1 cellular context compared by ENCODE assay signal in the genomic region with DNA sequence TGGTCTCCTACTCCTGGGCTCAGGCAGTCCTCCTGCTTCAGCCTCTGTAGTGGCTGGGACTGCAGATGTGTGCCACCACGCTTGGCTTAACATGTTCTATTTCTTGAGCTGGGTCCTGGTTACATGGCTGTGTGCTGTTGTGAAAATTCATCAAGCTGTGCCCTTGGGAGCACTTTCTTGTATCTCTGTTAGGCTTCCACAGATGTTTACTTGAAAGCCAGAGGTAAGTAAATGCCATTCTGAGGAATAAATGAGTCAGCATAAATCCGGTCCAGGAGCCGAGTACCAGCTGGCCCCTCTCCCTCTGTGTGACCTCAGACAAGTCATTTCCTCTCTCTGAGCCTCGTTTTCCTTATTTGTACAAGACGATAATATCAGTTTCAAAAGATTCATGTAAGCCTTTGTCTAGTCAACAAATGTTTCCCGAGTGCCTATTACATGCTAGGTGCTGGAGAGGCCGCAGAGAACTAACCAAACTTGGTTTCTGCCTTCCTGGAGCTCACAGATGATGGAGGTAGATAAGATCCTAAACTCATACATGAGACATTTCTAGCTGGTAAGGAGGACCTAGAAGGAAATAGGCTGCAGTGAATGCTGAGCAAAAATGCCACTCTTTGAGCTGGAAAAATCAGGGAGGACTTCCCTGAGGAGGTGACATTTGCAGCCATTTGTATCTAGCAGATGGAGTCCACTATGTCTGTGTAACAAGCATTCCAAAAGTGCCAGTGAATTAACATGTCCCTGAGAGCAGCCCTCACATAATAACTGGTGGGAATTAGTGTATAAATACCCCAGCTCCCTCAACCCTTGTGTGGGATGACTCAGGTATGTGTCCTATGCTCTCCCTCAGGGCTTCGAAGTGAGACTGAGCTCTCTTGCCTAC.
TF ChIP-seq lines count a peak whose summit lies in the region.

No MANE protein-coding gene starts in this region.

TF ChIP-seq in K562, 482 proteins besides CTCF, POLR2A, EP300 and RAD21 (continued from another document and continues in another):
- 0 out of 2 replicates have a peak, but pooled peaks have one; percentile 65 for TF ChIP-seq PTBP1 (IDR thresholded peaks at IDR 0.05; ENCODE audit: low read depth, low read length)
- no peak for TF ChIP-seq E2F3 (CRISPR knock-in tag; IDR thresholded peaks at IDR 0.05)
- TF ChIP-seq BCOR (IDR thresholded peaks at IDR 0.05) = peak; percentile 90
- TF ChIP-seq, protein P1, sequence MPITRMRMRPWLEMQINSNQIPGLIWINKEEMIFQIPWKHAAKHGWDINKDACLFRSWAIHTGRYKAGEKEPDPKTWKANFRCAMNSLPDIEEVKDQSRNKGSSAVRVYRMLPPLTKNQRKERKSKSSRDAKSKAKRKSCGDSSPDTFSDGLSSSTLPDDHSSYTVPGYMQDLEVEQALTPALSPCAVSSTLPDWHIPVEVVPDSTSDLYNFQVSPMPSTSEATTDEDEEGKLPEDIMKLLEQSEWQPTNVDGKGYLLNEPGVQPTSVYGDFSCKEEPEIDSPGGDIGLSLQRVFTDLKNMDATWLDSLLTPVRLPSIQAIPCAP (CRISPR knock-in tag; IDR thresholded peaks at IDR 0.05; ENCODE audit: borderline replicate concordance) = no peak
- TF ChIP-seq HNRNPH1 (optimal IDR thresholded peaks at IDR 0.05; ENCODE audit: low read depth, low read length) = no peak
- TF ChIP-seq HCFC1 (IDR thresholded peaks at IDR 0.05; ENCODE audit: low read depth, low read length) = no peak
- no peak for TF ChIP-seq TBP (optimal IDR thresholded peaks at IDR 0.05; ENCODE audit: low read depth, low read length)
- 0 out of 2 replicates have a peak, but pooled peaks have one; percentile 22 for TF ChIP-seq NFE2L1 (tag; IDR thresholded peaks at IDR 0.05; ENCODE audit: borderline replicate concordance, low read depth)
- no peak for TF ChIP-seq PYGO2 (tag; IDR thresholded peaks at IDR 0.05)
- no peak for TF ChIP-seq ASH1L (IDR thresholded peaks at IDR 0.05; ENCODE audit: borderline replicate concordance, low read depth, partially characterized antibody)
- no peak for TF ChIP-seq KLF1 (tag; IDR thresholded peaks at IDR 0.05)
- peak in 1 of 2 experiments; percentile 61; a peak in 1 of 3 replicates for TF ChIP-seq CBX3 (IDR thresholded peaks at IDR 0.05; ENCODE audit: borderline replicate concordance in 1 of 2, low read length in 2 of 2)
- TF ChIP-seq NFXL1 (CRISPR knock-in tag; IDR thresholded peaks at IDR 0.05) = no peak
- TF ChIP-seq ADNP (tag; IDR thresholded peaks at IDR 0.05) = no peak
- TF ChIP-seq, protein P2, sequence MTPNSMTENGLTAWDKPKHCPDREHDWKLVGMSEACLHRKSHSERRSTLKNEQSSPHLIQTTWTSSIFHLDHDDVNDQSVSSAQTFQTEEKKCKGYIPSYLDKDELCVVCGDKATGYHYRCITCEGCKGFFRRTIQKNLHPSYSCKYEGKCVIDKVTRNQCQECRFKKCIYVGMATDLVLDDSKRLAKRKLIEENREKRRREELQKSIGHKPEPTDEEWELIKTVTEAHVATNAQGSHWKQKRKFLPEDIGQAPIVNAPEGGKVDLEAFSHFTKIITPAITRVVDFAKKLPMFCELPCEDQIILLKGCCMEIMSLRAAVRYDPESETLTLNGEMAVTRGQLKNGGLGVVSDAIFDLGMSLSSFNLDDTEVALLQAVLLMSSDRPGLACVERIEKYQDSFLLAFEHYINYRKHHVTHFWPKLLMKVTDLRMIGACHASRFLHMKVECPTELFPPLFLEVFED (CRISPR knock-in tag; conservative IDR thresholded peaks at IDR 0.05) = no peak
- TF ChIP-seq MCM2 (IDR thresholded peaks at IDR 0.05; ENCODE audit: low read depth) = no peak
- TF ChIP-seq TCF7L2 (IDR thresholded peaks at IDR 0.05; ENCODE audit: low read depth, low read length) = no peak
- TF ChIP-seq HMG20A (CRISPR knock-in tag; conservative IDR thresholded peaks at IDR 0.05) = no peak
- peak; percentile 91 for TF ChIP-seq SMARCA5 (IDR thresholded peaks at IDR 0.05)
- TF ChIP-seq NCOR1 (IDR thresholded peaks at IDR 0.05) = no peak
- TF ChIP-seq, protein P3, sequence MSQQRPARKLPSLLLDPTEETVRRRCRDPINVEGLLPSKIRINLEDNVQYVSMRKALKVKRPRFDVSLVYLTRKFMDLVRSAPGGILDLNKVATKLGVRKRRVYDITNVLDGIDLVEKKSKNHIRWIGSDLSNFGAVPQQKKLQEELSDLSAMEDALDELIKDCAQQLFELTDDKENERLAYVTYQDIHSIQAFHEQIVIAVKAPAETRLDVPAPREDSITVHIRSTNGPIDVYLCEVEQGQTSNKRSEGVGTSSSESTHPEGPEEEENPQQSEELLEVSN (IDR thresholded peaks at IDR 0.05; ENCODE audit: borderline replicate concordance in 1 of 2, extremely low read depth in 1 of 2, insufficient read depth in 1 of 2, insufficient read length in 1 of 2, low read depth in 1 of 2, low read length in 1 of 2, poor library complexity in 1 of 2, severe bottlenecking in 1 of 2) = no peak
- TF ChIP-seq FOXJ3 (CRISPR knock-in tag; IDR thresholded peaks at IDR 0.05) = no peak
- TF ChIP-seq SP1 (CRISPR knock-in tag; IDR thresholded peaks at IDR 0.05) = no peak
- TF ChIP-seq XRCC4 (IDR thresholded peaks at IDR 0.05; ENCODE audit: extremely low read depth, insufficient read depth, insufficient read length) = no peak
- TF ChIP-seq, protein P4, sequence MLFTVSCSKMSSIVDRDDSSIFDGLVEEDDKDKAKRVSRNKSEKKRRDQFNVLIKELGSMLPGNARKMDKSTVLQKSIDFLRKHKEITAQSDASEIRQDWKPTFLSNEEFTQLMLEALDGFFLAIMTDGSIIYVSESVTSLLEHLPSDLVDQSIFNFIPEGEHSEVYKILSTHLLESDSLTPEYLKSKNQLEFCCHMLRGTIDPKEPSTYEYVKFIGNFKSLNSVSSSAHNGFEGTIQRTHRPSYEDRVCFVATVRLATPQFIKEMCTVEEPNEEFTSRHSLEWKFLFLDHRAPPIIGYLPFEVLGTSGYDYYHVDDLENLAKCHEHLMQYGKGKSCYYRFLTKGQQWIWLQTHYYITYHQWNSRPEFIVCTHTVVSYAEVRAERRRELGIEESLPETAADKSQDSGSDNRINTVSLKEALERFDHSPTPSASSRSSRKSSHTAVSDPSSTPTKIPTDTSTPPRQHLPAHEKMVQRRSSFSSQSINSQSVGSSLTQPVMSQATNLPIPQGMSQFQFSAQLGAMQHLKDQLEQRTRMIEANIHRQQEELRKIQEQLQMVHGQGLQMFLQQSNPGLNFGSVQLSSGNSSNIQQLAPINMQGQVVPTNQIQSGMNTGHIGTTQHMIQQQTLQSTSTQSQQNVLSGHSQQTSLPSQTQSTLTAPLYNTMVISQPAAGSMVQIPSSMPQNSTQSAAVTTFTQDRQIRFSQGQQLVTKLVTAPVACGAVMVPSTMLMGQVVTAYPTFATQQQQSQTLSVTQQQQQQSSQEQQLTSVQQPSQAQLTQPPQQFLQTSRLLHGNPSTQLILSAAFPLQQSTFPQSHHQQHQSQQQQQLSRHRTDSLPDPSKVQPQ (CRISPR knock-in tag; IDR thresholded peaks at IDR 0.05; ENCODE audit: borderline replicate concordance) = no peak
- TF ChIP-seq NFATC3 (IDR thresholded peaks at IDR 0.05) = no peak
- TF ChIP-seq, protein P5, sequence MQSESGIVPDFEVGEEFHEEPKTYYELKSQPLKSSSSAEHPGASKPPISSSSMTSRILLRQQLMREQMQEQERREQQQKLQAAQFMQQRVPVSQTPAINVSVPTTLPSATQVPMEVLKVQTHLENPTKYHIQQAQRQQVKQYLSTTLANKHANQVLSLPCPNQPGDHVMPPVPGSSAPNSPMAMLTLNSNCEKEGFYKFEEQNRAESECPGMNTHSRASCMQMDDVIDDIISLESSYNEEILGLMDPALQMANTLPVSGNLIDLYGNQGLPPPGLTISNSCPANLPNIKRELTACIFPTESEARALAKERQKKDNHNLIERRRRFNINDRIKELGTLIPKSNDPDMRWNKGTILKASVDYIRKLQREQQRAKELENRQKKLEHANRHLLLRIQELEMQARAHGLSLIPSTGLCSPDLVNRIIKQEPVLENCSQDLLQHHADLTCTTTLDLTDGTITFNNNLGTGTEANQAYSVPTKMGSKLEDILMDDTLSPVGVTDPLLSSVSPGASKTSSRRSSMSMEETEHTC (IDR thresholded peaks at IDR 0.05) = no peak
- peak; percentile 75 for TF ChIP-seq MAFF (IDR thresholded peaks at IDR 0.05; ENCODE audit: low read length)
- TF ChIP-seq YY1 (IDR thresholded peaks at IDR 0.05; ENCODE audit: borderline replicate concordance in 1 of 3, control insufficient read depth in 1 of 3, extremely low read depth in 1 of 3, insufficient read depth in 3 of 3, insufficient read length in 1 of 3, insufficient replicate concordance in 2 of 3, low read depth in 1 of 3, low read length in 2 of 3) = no peak
- TF ChIP-seq ZNF24 (IDR thresholded peaks at IDR 0.05) = 0 out of 2 replicates have a peak, but pooled peaks have one; percentile 52
- TF ChIP-seq NCOA2 (IDR thresholded peaks at IDR 0.05; ENCODE audit: partially characterized antibody in 2 of 2) = no peak
- no peak for TF ChIP-seq ZNF12 (CRISPR knock-in tag; IDR thresholded peaks at IDR 0.05)
- TF ChIP-seq MAFG (tag; conservative IDR thresholded peaks at IDR 0.05) = peak; percentile 86
- no peak for TF ChIP-seq CREBBP (IDR thresholded peaks at IDR 0.05; ENCODE audit: low read depth, low read length)
- TF ChIP-seq NONO (IDR thresholded peaks at IDR 0.05; ENCODE audit: low read depth in 2 of 2, low read length in 1 of 2) = no peak
- TF ChIP-seq, protein P6, sequence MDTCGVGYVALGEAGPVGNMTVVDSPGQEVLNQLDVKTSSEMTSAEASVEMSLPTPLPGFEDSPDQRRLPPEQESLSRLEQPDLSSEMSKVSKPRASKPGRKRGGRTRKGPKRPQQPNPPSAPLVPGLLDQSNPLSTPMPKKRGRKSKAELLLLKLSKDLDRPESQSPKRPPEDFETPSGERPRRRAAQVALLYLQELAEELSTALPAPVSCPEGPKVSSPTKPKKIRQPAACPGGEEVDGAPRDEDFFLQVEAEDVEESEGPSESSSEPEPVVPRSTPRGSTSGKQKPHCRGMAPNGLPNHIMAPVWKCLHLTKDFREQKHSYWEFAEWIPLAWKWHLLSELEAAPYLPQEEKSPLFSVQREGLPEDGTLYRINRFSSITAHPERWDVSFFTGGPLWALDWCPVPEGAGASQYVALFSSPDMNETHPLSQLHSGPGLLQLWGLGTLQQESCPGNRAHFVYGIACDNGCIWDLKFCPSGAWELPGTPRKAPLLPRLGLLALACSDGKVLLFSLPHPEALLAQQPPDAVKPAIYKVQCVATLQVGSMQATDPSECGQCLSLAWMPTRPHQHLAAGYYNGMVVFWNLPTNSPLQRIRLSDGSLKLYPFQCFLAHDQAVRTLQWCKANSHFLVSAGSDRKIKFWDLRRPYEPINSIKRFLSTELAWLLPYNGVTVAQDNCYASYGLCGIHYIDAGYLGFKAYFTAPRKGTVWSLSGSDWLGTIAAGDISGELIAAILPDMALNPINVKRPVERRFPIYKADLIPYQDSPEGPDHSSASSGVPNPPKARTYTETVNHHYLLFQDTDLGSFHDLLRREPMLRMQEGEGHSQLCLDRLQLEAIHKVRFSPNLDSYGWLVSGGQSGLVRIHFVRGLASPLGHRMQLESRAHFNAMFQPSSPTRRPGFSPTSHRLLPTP (IDR thresholded peaks at IDR 0.05; ENCODE audit: borderline replicate concordance, extremely low read depth, insufficient read length) = peak; percentile 22
- TF ChIP-seq, protein P7, sequence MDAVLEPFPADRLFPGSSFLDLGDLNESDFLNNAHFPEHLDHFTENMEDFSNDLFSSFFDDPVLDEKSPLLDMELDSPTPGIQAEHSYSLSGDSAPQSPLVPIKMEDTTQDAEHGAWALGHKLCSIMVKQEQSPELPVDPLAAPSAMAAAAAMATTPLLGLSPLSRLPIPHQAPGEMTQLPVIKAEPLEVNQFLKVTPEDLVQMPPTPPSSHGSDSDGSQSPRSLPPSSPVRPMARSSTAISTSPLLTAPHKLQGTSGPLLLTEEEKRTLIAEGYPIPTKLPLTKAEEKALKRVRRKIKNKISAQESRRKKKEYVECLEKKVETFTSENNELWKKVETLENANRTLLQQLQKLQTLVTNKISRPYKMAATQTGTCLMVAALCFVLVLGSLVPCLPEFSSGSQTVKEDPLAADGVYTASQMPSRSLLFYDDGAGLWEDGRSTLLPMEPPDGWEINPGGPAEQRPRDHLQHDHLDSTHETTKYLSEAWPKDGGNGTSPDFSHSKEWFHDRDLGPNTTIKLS (IDR thresholded peaks at IDR 0.05; ENCODE audit: borderline replicate concordance, low read depth) = no peak
- TF ChIP-seq, protein P8, sequence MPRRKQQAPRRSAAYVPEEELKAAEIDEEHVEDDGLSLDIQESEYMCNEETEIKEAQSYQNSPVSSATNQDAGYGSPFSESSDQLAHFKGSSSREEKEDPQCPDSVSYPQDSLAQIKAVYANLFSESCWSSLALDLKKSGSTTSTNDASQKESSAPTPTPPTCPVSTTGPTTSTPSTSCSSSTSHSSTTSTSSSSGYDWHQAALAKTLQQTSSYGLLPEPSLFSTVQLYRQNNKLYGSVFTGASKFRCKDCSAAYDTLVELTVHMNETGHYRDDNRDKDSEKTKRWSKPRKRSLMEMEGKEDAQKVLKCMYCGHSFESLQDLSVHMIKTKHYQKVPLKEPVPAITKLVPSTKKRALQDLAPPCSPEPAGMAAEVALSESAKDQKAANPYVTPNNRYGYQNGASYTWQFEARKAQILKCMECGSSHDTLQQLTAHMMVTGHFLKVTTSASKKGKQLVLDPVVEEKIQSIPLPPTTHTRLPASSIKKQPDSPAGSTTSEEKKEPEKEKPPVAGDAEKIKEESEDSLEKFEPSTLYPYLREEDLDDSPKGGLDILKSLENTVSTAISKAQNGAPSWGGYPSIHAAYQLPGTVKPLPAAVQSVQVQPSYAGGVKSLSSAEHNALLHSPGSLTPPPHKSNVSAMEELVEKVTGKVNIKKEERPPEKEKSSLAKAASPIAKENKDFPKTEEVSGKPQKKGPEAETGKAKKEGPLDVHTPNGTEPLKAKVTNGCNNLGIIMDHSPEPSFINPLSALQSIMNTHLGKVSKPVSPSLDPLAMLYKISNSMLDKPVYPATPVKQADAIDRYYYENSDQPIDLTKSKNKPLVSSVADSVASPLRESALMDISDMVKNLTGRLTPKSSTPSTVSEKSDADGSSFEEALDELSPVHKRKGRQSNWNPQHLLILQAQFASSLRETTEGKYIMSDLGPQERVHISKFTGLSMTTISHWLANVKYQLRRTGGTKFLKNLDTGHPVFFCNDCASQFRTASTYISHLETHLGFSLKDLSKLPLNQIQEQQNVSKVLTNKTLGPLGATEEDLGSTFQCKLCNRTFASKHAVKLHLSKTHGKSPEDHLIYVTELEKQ (CRISPR knock-in tag; IDR thresholded peaks at IDR 0.05) = no peak
- no peak for TF ChIP-seq PTTG1 (tag; IDR thresholded peaks at IDR 0.05; ENCODE audit: low read depth)
- no peak for TF ChIP-seq RBM34 (IDR thresholded peaks at IDR 0.05; ENCODE audit: borderline replicate concordance, insufficient read depth, low read length)
- TF ChIP-seq, protein P9, sequence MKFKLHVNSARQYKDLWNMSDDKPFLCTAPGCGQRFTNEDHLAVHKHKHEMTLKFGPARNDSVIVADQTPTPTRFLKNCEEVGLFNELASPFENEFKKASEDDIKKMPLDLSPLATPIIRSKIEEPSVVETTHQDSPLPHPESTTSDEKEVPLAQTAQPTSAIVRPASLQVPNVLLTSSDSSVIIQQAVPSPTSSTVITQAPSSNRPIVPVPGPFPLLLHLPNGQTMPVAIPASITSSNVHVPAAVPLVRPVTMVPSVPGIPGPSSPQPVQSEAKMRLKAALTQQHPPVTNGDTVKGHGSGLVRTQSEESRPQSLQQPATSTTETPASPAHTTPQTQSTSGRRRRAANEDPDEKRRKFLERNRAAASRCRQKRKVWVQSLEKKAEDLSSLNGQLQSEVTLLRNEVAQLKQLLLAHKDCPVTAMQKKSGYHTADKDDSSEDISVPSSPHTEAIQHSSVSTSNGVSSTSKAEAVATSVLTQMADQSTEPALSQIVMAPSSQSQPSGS (CRISPR knock-in tag; IDR thresholded peaks at IDR 0.05) = no peak
- TF ChIP-seq ZNF644 (tag; IDR thresholded peaks at IDR 0.05; ENCODE audit: low read depth) = no peak
